8 cellular contexts compared by ENCODE assay signal in the genomic region with DNA sequence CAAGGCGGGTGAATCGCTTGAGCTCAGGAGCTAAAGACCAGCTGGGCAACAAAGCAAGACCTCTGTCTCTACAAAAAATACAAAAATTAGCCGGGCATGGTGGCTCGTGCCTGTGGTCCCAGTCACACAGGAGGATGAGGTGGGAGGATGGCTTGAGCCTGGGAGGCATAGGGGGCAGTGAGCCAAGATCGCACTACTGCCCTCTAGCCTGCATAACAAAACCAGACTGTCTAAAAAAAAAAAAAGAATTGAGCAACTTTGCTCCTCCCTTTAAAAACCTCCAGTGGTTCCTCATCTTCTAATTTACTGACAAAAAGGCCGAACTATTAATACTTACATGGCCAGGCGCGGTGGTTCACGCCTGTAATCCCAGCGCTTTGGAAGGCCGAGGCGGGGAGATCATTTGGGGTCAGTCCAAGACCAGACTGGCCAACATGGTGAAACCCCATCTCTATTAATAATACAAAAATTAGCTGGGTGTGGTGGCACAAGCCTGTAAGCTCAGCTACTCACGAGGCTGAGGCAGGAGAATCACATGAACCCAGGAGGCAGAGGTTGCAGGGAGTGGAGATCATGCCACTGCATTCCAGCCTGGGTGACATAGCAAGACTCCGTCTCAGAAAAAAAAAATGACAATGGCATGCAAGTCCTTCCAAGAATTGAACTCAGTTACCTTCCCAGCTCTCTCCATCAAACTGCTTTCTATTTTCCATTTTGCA. TPM values are rescaled to one million over a fixed set of nuclear protein-coding genes. Genes with fewer than 3 reads are reported as not detected.
A peak's percentile ranks its signal among the peaks of the same experiment; 100 is the strongest.
DNase-seq lines count a peak whose midpoint lies in the region; ATAC-seq, FAIRE-seq and TF ChIP-seq lines count a peak whose summit lies in the region.

No MANE protein-coding gene starts in this region.

- H3K9me3 ChIP-seq in lung (ENCODE audit: control insufficient read depth in 2 of 2, insufficient read depth in 1 of 2, low read length in 1 of 2) = no peaks in the 10 kb centered on the region

- no peak overlapping the region for H3K4me3 ChIP-seq in lung

- 52 to 67% methylated on average over 14 of the region's 14 CpGs for whole genome bisulfite sequencing in lung, 2 donors

- peak; percentile 31 for ATAC-seq in lung (ENCODE audit: insufficient read depth, low FRiP score)

- H3K27ac ChIP-seq in lung (ENCODE audit: low read depth in 1 of 2, low read length in 1 of 2) = peak overlapping the region in 1 of 2 donors; percentile 73

- H3K36me3 ChIP-seq in lung (ENCODE audit: control insufficient read depth in 2 of 2, insufficient read depth in 2 of 2, low read length in 2 of 2) = no peaks in the 10 kb centered on the region

- TF ChIP-seq CTCF in GM12872 (IDR thresholded peaks at IDR 0.05; ENCODE audit: insufficient read depth, low read depth, low read length) (peak; percentile 55; the same call in 2 of the 3 replicates), lung (IDR thresholded peaks at IDR 0.05; ENCODE audit: control extremely low read depth, extremely low read depth) (no peak)

- DNase-seq in NCI-H82 treated with DMSO at 0.1 percent for 48 hours (lab: John Stamatoyannopoulos, UW; ENCODE audit: unreplicated experiment) (peak; percentile 9), cerebellum (ENCODE audit: low spot score) (peak; percentile 20), lung (ENCODE audit: low spot score) (peak; percentile 33), DMS79 (lab: John Stamatoyannopoulos, UW) (no peak), NCI-H2081 (lab: John Stamatoyannopoulos, UW) (no peak), GM12891 (ENCODE audit: insufficient read length, low spot score) (no peak)
- DNase-seq in stimulated activated CD4-positive, alpha-beta T cell treated with anti-CD3 and anti-CD28 coated beads, Interleukin-15, amount 100 ng/mL, for 24 hours = no peak

- no peak for TF ChIP-seq POLR2A in GM12891 (IDR thresholded peaks at IDR 0.05; ENCODE audit: low read depth, low read length)

- peaks cover 9 to 14% of the 10 kb centered on the region in 2 donors for H3K4me1 ChIP-seq in lung (ENCODE audit: control insufficient read depth in 2 of 2, insufficient read depth in 2 of 2, low read length in 2 of 2)

- FAIRE-seq in GM12891 (lab: Jason Lieb, UNC) = no peak

- H3K27me3 ChIP-seq in lung (ENCODE audit: control insufficient read depth, insufficient read depth) = no peaks in the 10 kb centered on the region

TF ChIP-seq in GM12891, 5 proteins besides CTCF, POLR2A, EP300 and RAD21:
- no peak for TF ChIP-seq TAF1 (IDR thresholded peaks at IDR 0.05; ENCODE audit: low read depth, low read length)
- TF ChIP-seq POU2F2 (IDR thresholded peaks at IDR 0.05; ENCODE audit: low read depth, low read length) = no peak
TF ChIP-seq in GM12891: peak in this region for 0.

RNA-seq across cellular contexts. Expression of a gene that starts 4.4 kb away (rescaled TPM):
- total RNA-seq in cerebellum (32.2 TPM), lung (10 to 100 TPM; 39.7 to 51.9 TPM)
- 10 to 100 TPM; 13.5 to 21.2 TPM for polyA plus RNA-seq in lung
- polyA plus RNA-seq in GM12891 (2012; ENCODE audit: low read depth, missing spikeins) = 12.0 TPM

RNA-seq across cellular contexts. Expression of a gene that starts 41.3 kb away (rescaled TPM):
- total RNA-seq in cerebellum (0.18 TPM), lung (under 1 TPM in 1 of 2 donors, not detected in 1; 0.49 TPM)
- polyA plus RNA-seq in lung = under 1 TPM in 1 of 2 donors, not detected in 1; 0.03 TPM
- polyA plus RNA-seq in GM12891 (2012; ENCODE audit: low read depth, missing spikeins) = 0.58 TPM

Comparison
In these comparisons a context has a peak if more than half of its experiments do, and no peak if none do; other contexts are left out.
1. DNase-seq: peak in NCI-H82 treated with DMSO at 0.1 percent for 48 hours (single experiment), cerebellum (single experiment) and lung (single experiment); none in DMS79 (single experiment), NCI-H2081 (0 of 2), stimulated activated CD4-positive, alpha-beta T cell treated with anti-CD3 and anti-CD28 coated beads, Interleukin-15, amount 100 ng/mL, for 24 hours (single experiment) and GM12891 (single experiment).